8 cellular contexts compared by ENCODE assay signal in genomic region chr16:89320717-89321501, GRCh38.
A peak's percentile ranks its signal among the peaks of the same experiment; 100 is the strongest.
DNase-seq lines count a peak whose midpoint lies in the region; ATAC-seq and TF ChIP-seq lines count a peak whose summit lies in the region.

No MANE protein-coding gene starts in this region.

- intact Hi-C loops in breast epithelium (cut with DNase I; ENCODE audit: low total_unique reads), result no loop called here
- intact Hi-C loops in lower lobe of right lung (cut with DNase I), result no loop called here
- intact Hi-C loops in vagina (cut with DNase I), result loop anchor here (5.0 kb wide), 1 partner anchor 186 kb away; the partner anchor contains the start of gene SPG7

- DNase-seq in DMS153 (lab: John Stamatoyannopoulos, UW) (peak; percentile 38), NCI-H2029 treated with DMSO at 0.1 percent for 48 hours (lab: John Stamatoyannopoulos, UW) (peak; percentile 21), breast epithelium (ENCODE audit: low spot score in 2 of 2) (no peak), lower lobe of right lung (peak; percentile 50), vagina (ENCODE audit: extremely low spot score in 2 of 2) (no peak), mucosa of gallbladder (ENCODE audit: low spot score) (no peak)

- no peaks in the 10 kb centered on the region for H3K27me3 ChIP-seq in breast epithelium
- H3K27me3 ChIP-seq in lower lobe of right lung (ENCODE audit: low read depth), result no peaks in the 10 kb centered on the region
- H3K27me3 ChIP-seq in vagina, result no peaks in the 10 kb centered on the region

- H3K36me3 ChIP-seq in breast epithelium (no peaks in the 10 kb centered on the region), lower lobe of right lung (peaks cover under 1% of the 10 kb centered on the region), vagina (no peaks in the 10 kb centered on the region)

- H3K4me1 ChIP-seq in breast epithelium (peaks cover 12 to 35% of the 10 kb centered on the region in 2 donors), lower lobe of right lung (peaks cover 98% of the 10 kb centered on the region), vagina (peaks cover 100% of the 10 kb centered on the region)

- H3K4me3 ChIP-seq in breast epithelium, result peak overlapping the region; percentile 13 to 49 (median 15)
- no peak overlapping the region for H3K4me3 ChIP-seq in lower lobe of right lung
- peak overlapping the region; percentile 4 to 42 for H3K4me3 ChIP-seq in vagina

- H3K9me3 ChIP-seq in breast epithelium, result no peaks in the 10 kb centered on the region
- H3K9me3 ChIP-seq in lower lobe of right lung, result no peaks in the 10 kb centered on the region
- no peaks in the 10 kb centered on the region for H3K9me3 ChIP-seq in vagina

- H3K27ac ChIP-seq in breast epithelium, result peak overlapping the region; percentile 23 to 32
- H3K27ac ChIP-seq in lower lobe of right lung, result peak overlapping the region; percentile 33
- H3K27ac ChIP-seq in vagina, result peak overlapping the region; percentile 64

- TF ChIP-seq POLR2A in breast epithelium (IDR thresholded peaks at IDR 0.05) (no peak), vagina (IDR thresholded peaks at IDR 0.05) (no peak)

- peak; percentile 40 to 54 for ATAC-seq in lower lobe of right lung
- no peak for ATAC-seq in HG03571 (IDR thresholded peaks at IDR 0.05; ENCODE audit: unreplicated experiment)
- ATAC-seq in GM18498 (IDR thresholded peaks at IDR 0.05; ENCODE audit: unreplicated experiment), result no peak

- TF ChIP-seq CTCF in breast epithelium (IDR thresholded peaks at IDR 0.05) (no peak), lower lobe of right lung (IDR thresholded peaks at IDR 0.05) (no peak), vagina (IDR thresholded peaks at IDR 0.05) (no peak)

Comparison
In these comparisons a context has a peak if more than half of its experiments do, and no peak if none do; other contexts are left out.
1. DNase-seq: peak in DMS153 (single experiment), NCI-H2029 treated with DMSO at 0.1 percent for 48 hours (single experiment) and lower lobe of right lung (single experiment); none in breast epithelium (0 of 2), vagina (0 of 2) and mucosa of gallbladder (single experiment).
2. ATAC-seq: peak in lower lobe of right lung (2 of 2); none in HG03571 (single experiment) and GM18498 (single experiment).
3. Peak in every context shown above with its lines, with median percentiles within 50 percentile points of each other: H3K27ac ChIP-seq.